In genomic region chr14:37816743-37817295, GRCh38 we compare ENCODE assay signal across 22 cellular contexts.
"Had no signal": no experiment of that assay in that cellular context is flagged by ENCODE, and none has a peak within 500 bp of the region (broad histone marks: within the 10 kb centered on the region; RNA-seq: fewer than 3 reads in every experiment).

No MANE protein-coding gene starts in this region.

- H3K4me2 ChIP-seq: neural progenitor cell had no signal

- ATAC-seq: left ventricle myocardium superior; lower lobe of right lung; mucosa of descending colon; naive thymus-derived CD4-positive, alpha-beta T cell; stimulated activated memory B cell treated with anti-CD40 and anti-IgM and Interleukin-4, amounts not matched to agents 10 μg/mL and 1 μg/mL and 100 μg/mL, for 72 hours; stimulated activated naive CD8-positive, alpha-beta T cell treated with anti-CD3 and anti-CD28 coated beads, Interleukin-15, Interleukin-2, amounts not matched to agents 100 U/mL and 50 U/mL, for 24 hours had no signal

- H3K9ac ChIP-seq: neural progenitor cell had no signal

- H3K27me3 ChIP-seq: neural progenitor cell, right atrium auricular region, sigmoid colon, spleen, testis, tibial artery had no signal

- H3K36me3 Mint-ChIP-seq: memory B cell; mesothelial cell of epicardium; naive thymus-derived CD4-positive, alpha-beta T cell; neural progenitor cell; stimulated activated memory B cell treated with anti-CD40 and anti-IgM and Interleukin-4, amounts not matched to agents 10 μg/mL and 1 μg/mL and 100 μg/mL, for 72 hours; type B pancreatic cell had no signal

- H3K27ac ChIP-seq: lower lobe of right lung, neural progenitor cell, prostate gland, right atrium auricular region, sigmoid colon, spleen, testis, tibial artery had no signal

- H3K36me3 ChIP-seq: lower lobe of right lung, neural progenitor cell, prostate gland, right atrium auricular region, sigmoid colon, spleen, tibial artery had no signal

- H3K4me3 ChIP-seq: lower lobe of right lung, mucosa of descending colon, neural progenitor cell, prostate gland, right atrium auricular region, sigmoid colon, spleen, testis, tibial artery had no signal

- H3K9me3 Mint-ChIP-seq: mesothelial cell of epicardium, nephron, neural progenitor cell, type B pancreatic cell had no signal

- H3K4me1 Mint-ChIP-seq: memory B cell; mesothelial cell of epicardium; stimulated activated memory B cell treated with anti-CD40 and anti-IgM and Interleukin-4, amounts not matched to agents 10 μg/mL and 1 μg/mL and 100 μg/mL, for 72 hours had no signal

- H3K4me1 ChIP-seq: lower lobe of right lung, prostate gland, spleen, testis had no signal

- H3K27me3 Mint-ChIP-seq: memory B cell; stimulated activated memory B cell treated with anti-CD40 and anti-IgM and Interleukin-4, amounts not matched to agents 10 μg/mL and 1 μg/mL and 100 μg/mL, for 72 hours; type B pancreatic cell had no signal

- H3K4me3 Mint-ChIP-seq: memory B cell; mesothelial cell of epicardium; naive thymus-derived CD4-positive, alpha-beta T cell; nephron; neural progenitor cell; stimulated activated memory B cell treated with anti-CD40 and anti-IgM and Interleukin-4, amounts not matched to agents 10 μg/mL and 1 μg/mL and 100 μg/mL, for 72 hours; type B pancreatic cell had no signal

- DNase-seq: effector CD8-positive, alpha-beta T cell; head of caudate nucleus; left ventricle myocardium superior; lower lobe of right lung; mucosa of descending colon; naive thymus-derived CD4-positive, alpha-beta T cell; nucleus accumbens; sigmoid colon; spleen; stimulated activated CD4-positive, alpha-beta T cell treated with anti-CD3 and anti-CD28 coated beads, Interleukin-4, amount 100 ng/mL, for 4 hours; stimulated activated naive CD8-positive, alpha-beta T cell treated with anti-CD3 and anti-CD28 coated beads, Interleukin-15, Interleukin-2, amounts not matched to agents 100 U/mL and 50 U/mL, for 24 hours; substantia nigra; testis; tibial artery had no signal

- H3K9me3 ChIP-seq: lower lobe of right lung, mucosa of descending colon, prostate gland, right atrium auricular region, sigmoid colon, spleen, testis, tibial artery had no signal

- H3K27ac Mint-ChIP-seq: memory B cell; mesothelial cell of epicardium; naive thymus-derived CD4-positive, alpha-beta T cell; nephron; stimulated activated memory B cell treated with anti-CD40 and anti-IgM and Interleukin-4, amounts not matched to agents 10 μg/mL and 1 μg/mL and 100 μg/mL, for 72 hours; type B pancreatic cell had no signal
